ENCODE assay signal across 35 cellular contexts in the genomic region with DNA sequence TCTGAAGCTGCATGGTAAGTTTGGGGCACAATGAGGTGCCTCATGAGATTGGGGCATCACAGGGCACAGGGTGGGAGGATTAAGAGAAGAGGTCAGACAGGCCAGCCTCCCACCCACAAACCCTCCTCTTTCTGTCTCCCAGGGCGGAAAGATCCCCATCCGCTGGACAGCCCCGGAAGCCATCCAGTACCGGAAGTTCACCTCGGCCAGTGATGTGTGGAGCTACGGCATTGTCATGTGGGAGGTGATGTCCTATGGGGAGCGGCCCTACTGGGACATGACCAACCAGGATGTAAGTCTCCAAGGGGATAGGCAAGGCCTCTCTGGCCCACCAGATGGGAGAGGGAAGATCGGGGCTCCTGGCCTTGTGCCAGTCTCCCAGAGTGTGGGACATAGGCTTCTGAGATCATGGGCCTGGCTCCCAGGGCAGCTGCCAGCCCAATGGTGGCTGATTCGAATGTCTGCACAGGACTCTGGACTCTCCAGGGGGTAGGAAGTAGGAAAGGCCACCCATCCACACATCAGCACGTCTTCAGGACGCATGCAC.
"Had no signal": no experiment of that assay in that cellular context is flagged by ENCODE, and none has a peak within 500 bp of the region (broad histone marks: within the 10 kb centered on the region; RNA-seq: fewer than 3 reads in every experiment).

No MANE protein-coding gene starts in this region.

- H3K4me3 ChIP-seq: ascending aorta, cardiac muscle cell had no signal

- H3K4me3 Mint-ChIP-seq: activated CD4-positive, alpha-beta memory T cell treated with anti-CD3 and anti-CD28 coated beads, Interleukin-2, amount 10 ng/mL, durations not matched to agents 7 days and 5 days; activated CD4-positive, alpha-beta T cell treated with anti-CD3 and anti-CD28 coated beads for 36 hours; activated CD4-positive, alpha-beta T cell treated with anti-CD3 and anti-CD28 coated beads, Interleukin-2, amount 10 ng/mL, durations not matched to agents 7 days and 5 days; activated CD8-positive, alpha-beta memory T cell treated with anti-CD3 and anti-CD28 coated beads, Interleukin-2, amount 10 ng/mL, durations not matched to agents 7 days and 5 days; activated CD8-positive, alpha-beta T cell treated with anti-CD3 and anti-CD28 coated beads, Interleukin-2, amount 10 ng/mL, durations not matched to agents 7 days and 5 days; activated naive CD4-positive, alpha-beta T cell treated with anti-CD3 and anti-CD28 coated beads, Interleukin-2, amount 10 ng/mL, durations not matched to agents 7 days and 5 days; activated naive CD4-positive, alpha-beta T cell treated with anti-CD3 and anti-CD28 coated beads, Interleukin-2, amount 50 U/mL, for 24 hours; activated naive CD8-positive, alpha-beta T cell; activated naive CD8-positive, alpha-beta T cell treated with anti-CD3 and anti-CD28 coated beads, Interleukin-2, amount 10 ng/mL, durations not matched to agents 7 days and 5 days; activated naive CD8-positive, alpha-beta T cell treated with anti-CD3 and anti-CD28 coated beads, Interleukin-2, amount 50 U/mL, for 24 hours; activated T-cell treated with anti-CD3 and anti-CD28 coated beads, Interleukin-2, amount 50 U/mL, for 24 hours; brain; central memory CD8-positive, alpha-beta T cell; T-helper 1 cell treated with Interleukin-12 subunit alpha and Interleukin-12 subunit beta and Interleukin-4 antibody, amounts not matched to agents 30 μg/mL and 1 μg/mL, for 36 hours; T-helper 2 cell treated with Interferon-gamma antibody and Interleukin-4, amounts not matched to agents 5 μg/mL and 100 μg/mL, for 36 hours; WTC11 had no signal

- H3K4me1 ChIP-seq: ascending aorta had no signal

- H3K27me3 Mint-ChIP-seq: activated CD4-positive, alpha-beta memory T cell treated with anti-CD3 and anti-CD28 coated beads, Interleukin-2, amount 10 ng/mL, durations not matched to agents 7 days and 5 days; activated CD4-positive, alpha-beta T cell treated with anti-CD3 and anti-CD28 coated beads for 36 hours; activated CD4-positive, alpha-beta T cell treated with anti-CD3 and anti-CD28 coated beads, Interleukin-2, amount 10 ng/mL, durations not matched to agents 7 days and 5 days; activated naive CD4-positive, alpha-beta T cell treated with anti-CD3 and anti-CD28 coated beads, Interleukin-2, amount 50 U/mL, for 24 hours; activated naive CD8-positive, alpha-beta T cell; activated naive CD8-positive, alpha-beta T cell treated with anti-CD3 and anti-CD28 coated beads, Interleukin-2, amount 10 ng/mL, durations not matched to agents 7 days and 5 days; activated naive CD8-positive, alpha-beta T cell treated with anti-CD3 and anti-CD28 coated beads, Interleukin-2, amount 50 U/mL, for 24 hours; activated T-cell treated with anti-CD3 and anti-CD28 coated beads, Interleukin-2, amount 50 U/mL, for 24 hours; brain; central memory CD8-positive, alpha-beta T cell had no signal

- H3K27ac Mint-ChIP-seq: activated CD4-positive, alpha-beta memory T cell treated with anti-CD3 and anti-CD28 coated beads, Interleukin-2, amount 10 ng/mL, durations not matched to agents 7 days and 5 days; activated CD4-positive, alpha-beta T cell treated with anti-CD3 and anti-CD28 coated beads for 36 hours; activated CD4-positive, alpha-beta T cell treated with anti-CD3 and anti-CD28 coated beads, Interleukin-2, amount 10 ng/mL, durations not matched to agents 7 days and 5 days; activated CD8-positive, alpha-beta memory T cell treated with anti-CD3 and anti-CD28 coated beads, Interleukin-2, amount 10 ng/mL, durations not matched to agents 7 days and 5 days; activated CD8-positive, alpha-beta T cell treated with anti-CD3 and anti-CD28 coated beads, Interleukin-2, amount 10 ng/mL, durations not matched to agents 7 days and 5 days; activated naive CD4-positive, alpha-beta T cell treated with anti-CD3 and anti-CD28 coated beads, Interleukin-2, amount 10 ng/mL, durations not matched to agents 7 days and 5 days; activated naive CD4-positive, alpha-beta T cell treated with anti-CD3 and anti-CD28 coated beads, Interleukin-2, amount 50 U/mL, for 24 hours; activated naive CD8-positive, alpha-beta T cell; activated naive CD8-positive, alpha-beta T cell treated with anti-CD3 and anti-CD28 coated beads, Interleukin-2, amount 10 ng/mL, durations not matched to agents 7 days and 5 days; activated naive CD8-positive, alpha-beta T cell treated with anti-CD3 and anti-CD28 coated beads, Interleukin-2, amount 50 U/mL, for 24 hours; activated T-cell treated with anti-CD3 and anti-CD28 coated beads, Interleukin-2, amount 50 U/mL, for 24 hours; activated T-helper 2 cell treated with anti-CD3 and anti-CD28 coated beads, Interferon-gamma antibody, Interleukin-2, Interleukin-4, amounts not matched to agents 10 μg/mL and 5 μg/mL and 100 μg/mL, durations not matched to agents 14 hours and 24 hours and 36 hours; T-helper 1 cell treated with Interleukin-12 subunit alpha and Interleukin-12 subunit beta and Interleukin-4 antibody, amounts not matched to agents 30 μg/mL and 1 μg/mL, for 36 hours; T-helper 2 cell treated with Interferon-gamma antibody and Interleukin-4, amounts not matched to agents 5 μg/mL and 100 μg/mL, for 36 hours; WTC11 had no signal

- H3K27me3 ChIP-seq: ascending aorta, cardiac muscle cell had no signal

- DNase-seq: activated CD4-positive, alpha-beta memory T cell treated with anti-CD3 and anti-CD28 coated beads, Interleukin-2, amount 10 ng/mL, durations not matched to agents 7 days and 5 days; activated CD4-positive, alpha-beta T cell treated with anti-CD3 and anti-CD28 coated beads for 1 hour; activated CD4-positive, alpha-beta T cell treated with anti-CD3 and anti-CD28 coated beads for 36 hours; activated CD4-positive, alpha-beta T cell treated with anti-CD3 and anti-CD28 coated beads for 48 hours; activated CD4-positive, alpha-beta T cell treated with anti-CD3 and anti-CD28 coated beads, Interleukin-2, amount 10 ng/mL, durations not matched to agents 7 days and 5 days; activated CD4-positive, alpha-beta T cell treated with anti-CD3 and anti-CD28 coated beads, Interleukin-2, amount 50 U/mL, for 48 hours; activated CD4-positive, CD25-positive, alpha-beta regulatory T cell; activated CD8-positive, alpha-beta memory T cell treated with anti-CD3 and anti-CD28 coated beads for 24 hours; activated CD8-positive, alpha-beta memory T cell treated with anti-CD3 and anti-CD28 coated beads, Interleukin-2, amount 10 ng/mL, durations not matched to agents 7 days and 5 days; activated CD8-positive, alpha-beta memory T cell treated with anti-CD3 and anti-CD28 coated beads, Interleukin-2, amount 50 U/mL, for 48 hours; activated CD8-positive, alpha-beta T cell treated with anti-CD3 and anti-CD28 coated beads, Interleukin-2, amount 10 ng/mL, durations not matched to agents 7 days and 5 days; activated effector memory CD4-positive, alpha-beta T cell treated with Interleukin-2 at 50 U/mL for 16 hours; activated gamma-delta T cell; activated naive CD4-positive, alpha-beta T cell treated with anti-CD3 and anti-CD28 coated beads, Interleukin-2, amount 10 ng/mL, durations not matched to agents 7 days and 5 days; activated naive CD4-positive, alpha-beta T cell treated with Interleukin-2 at 50 U/mL for 16 hours; activated naive CD8-positive, alpha-beta T cell treated with anti-CD3 and anti-CD28 coated beads, Interleukin-2, amount 10 ng/mL, durations not matched to agents 7 days and 5 days; activated naive CD8-positive, alpha-beta T cell treated with anti-CD3 and anti-CD28 coated beads, Interleukin-2, amount 50 U/mL, for 24 hours; activated T-cell treated with anti-CD3 and anti-CD28 coated beads, Interleukin-2, amount 50 U/mL, for 24 hours; activated T-cell treated with anti-CD3 and anti-CD28 coated beads, Interleukin-2, amount 50 U/mL, for 48 hours; amygdala; anterior cingulate cortex; cerebellar nuclear complex; T-helper 2 cell; T-helper 9 cell; WERI-Rb-1 had no signal

- H3K9me3 Mint-ChIP-seq: activated CD4-positive, alpha-beta memory T cell treated with anti-CD3 and anti-CD28 coated beads, Interleukin-2, amount 10 ng/mL, durations not matched to agents 7 days and 5 days; activated CD4-positive, alpha-beta T cell treated with anti-CD3 and anti-CD28 coated beads, Interleukin-2, amount 10 ng/mL, durations not matched to agents 7 days and 5 days; activated naive CD4-positive, alpha-beta T cell treated with anti-CD3 and anti-CD28 coated beads, Interleukin-2, amount 10 ng/mL, durations not matched to agents 7 days and 5 days; activated naive CD4-positive, alpha-beta T cell treated with anti-CD3 and anti-CD28 coated beads, Interleukin-2, amount 50 U/mL, for 24 hours; activated naive CD8-positive, alpha-beta T cell treated with anti-CD3 and anti-CD28 coated beads, Interleukin-2, amount 10 ng/mL, durations not matched to agents 7 days and 5 days; activated naive CD8-positive, alpha-beta T cell treated with anti-CD3 and anti-CD28 coated beads, Interleukin-2, amount 50 U/mL, for 24 hours; activated T-cell treated with anti-CD3 and anti-CD28 coated beads, Interleukin-2, amount 50 U/mL, for 24 hours; activated T-helper 2 cell treated with anti-CD3 and anti-CD28 coated beads, Interferon-gamma antibody, Interleukin-2, Interleukin-4, amounts not matched to agents 10 μg/mL and 5 μg/mL and 100 μg/mL, durations not matched to agents 14 hours and 24 hours and 36 hours; brain; central memory CD8-positive, alpha-beta T cell; T-helper 1 cell treated with Interleukin-12 subunit alpha and Interleukin-12 subunit beta and Interleukin-4 antibody, amounts not matched to agents 30 μg/mL and 1 μg/mL, for 36 hours; T-helper 2 cell treated with Interferon-gamma antibody and Interleukin-4, amounts not matched to agents 5 μg/mL and 100 μg/mL, for 36 hours; WTC11 had no signal

- H3K36me3 ChIP-seq: ascending aorta, WERI-Rb-1 had no signal

- H3K36me3 Mint-ChIP-seq: activated CD8-positive, alpha-beta memory T cell treated with anti-CD3 and anti-CD28 coated beads, Interleukin-2, amount 10 ng/mL, durations not matched to agents 7 days and 5 days; activated naive CD4-positive, alpha-beta T cell treated with anti-CD3 and anti-CD28 coated beads, Interleukin-2, amount 10 ng/mL, durations not matched to agents 7 days and 5 days; activated naive CD4-positive, alpha-beta T cell treated with anti-CD3 and anti-CD28 coated beads, Interleukin-2, amount 50 U/mL, for 24 hours; activated naive CD8-positive, alpha-beta T cell; activated naive CD8-positive, alpha-beta T cell treated with anti-CD3 and anti-CD28 coated beads, Interleukin-2, amount 10 ng/mL, durations not matched to agents 7 days and 5 days; WTC11 had no signal

- H3K4me1 Mint-ChIP-seq: activated CD4-positive, alpha-beta memory T cell treated with anti-CD3 and anti-CD28 coated beads, Interleukin-2, amount 10 ng/mL, durations not matched to agents 7 days and 5 days; activated CD4-positive, alpha-beta T cell treated with anti-CD3 and anti-CD28 coated beads for 36 hours; activated CD4-positive, alpha-beta T cell treated with anti-CD3 and anti-CD28 coated beads, Interleukin-2, amount 10 ng/mL, durations not matched to agents 7 days and 5 days; activated CD8-positive, alpha-beta memory T cell treated with anti-CD3 and anti-CD28 coated beads, Interleukin-2, amount 10 ng/mL, durations not matched to agents 7 days and 5 days; activated naive CD4-positive, alpha-beta T cell treated with anti-CD3 and anti-CD28 coated beads, Interleukin-2, amount 10 ng/mL, durations not matched to agents 7 days and 5 days; activated naive CD4-positive, alpha-beta T cell treated with anti-CD3 and anti-CD28 coated beads, Interleukin-2, amount 50 U/mL, for 24 hours; activated naive CD8-positive, alpha-beta T cell treated with anti-CD3 and anti-CD28 coated beads, Interleukin-2, amount 10 ng/mL, durations not matched to agents 7 days and 5 days; activated naive CD8-positive, alpha-beta T cell treated with anti-CD3 and anti-CD28 coated beads, Interleukin-2, amount 50 U/mL, for 24 hours; central memory CD8-positive, alpha-beta T cell; WTC11 had no signal

- H3K9me3 ChIP-seq: ascending aorta had no signal

- H3K27ac ChIP-seq: ascending aorta, cardiac muscle cell, WERI-Rb-1 had no signal
